In genomic region chr14:60247994-60248696, GRCh38 we compare ENCODE assay signal across 8 cellular contexts. TPM values are rescaled to one million over a fixed set of nuclear protein-coding genes. Genes with fewer than 3 reads are reported as not detected.
DNase-seq lines count a peak whose midpoint lies in the region; ATAC-seq, FAIRE-seq and TF ChIP-seq lines count a peak whose summit lies in the region.

No MANE protein-coding gene starts in this region.

- H3K27me3 Mint-ChIP-seq in CD4-positive, alpha-beta T cell: no peaks in the 10 kb centered on the region
- H3K27me3 Mint-ChIP-seq in mesothelial cell of epicardium (ENCODE audit: low read depth): no peaks in the 10 kb centered on the region

- H3K36me3 ChIP-seq in endothelial cell of umbilical vein (ENCODE audit: control insufficient read depth in 2 of 2, extremely low read depth in 1 of 2, insufficient read depth in 2 of 2, low read length in 2 of 2): no peaks in the 10 kb centered on the region

- peaks cover 10% of the 10 kb centered on the region for H3K36me3 Mint-ChIP-seq in CD4-positive, alpha-beta T cell (ENCODE audit: low read depth)
- no peaks in the 10 kb centered on the region for H3K36me3 Mint-ChIP-seq in mesothelial cell of epicardium

- DNase-seq in CD4-positive, alpha-beta T cell: peak; percentile 68 to 80 (median 72)
- DNase-seq in GM20000 (ENCODE audit: low spot score) (peak; percentile 86), HS-5 (ENCODE audit: low read depth) (peak; percentile 78), NOMO-1 treated with dmso at 0.1 percent for 144 hours (lab: John Stamatoyannopoulos, UW; ENCODE audit: unreplicated experiment) (peak; percentile 82), endothelial cell of umbilical vein (ENCODE audit: low read depth, low spot score) (peak; percentile 92), mesothelial cell of epicardium (ENCODE audit: low spot score in 2 of 2, unreplicated experiment in 2 of 2) (peak; percentile 61 to 80)
- peak; percentile 86 for DNase-seq in activated CD8-positive, alpha-beta memory T cell treated with anti-CD3 and anti-CD28 coated beads, Interleukin-2, amount 50 U/mL, for 48 hours
- DNase-seq in stimulated activated CD8-positive, alpha-beta memory T cell treated with anti-CD3 and anti-CD28 coated beads, Interleukin-15, amount 100 ng/mL, for 4 hours (ENCODE audit: low read depth in 2 of 2): peak; percentile 56 to 72

- no peaks in the 10 kb centered on the region for H3K27me3 ChIP-seq in CD4-positive, alpha-beta T cell (ENCODE audit: control insufficient read depth, insufficient read depth, low read length)
- peaks cover 0 to 2% of the 10 kb centered on the region in 2 experiments for H3K27me3 ChIP-seq in endothelial cell of umbilical vein (ENCODE audit: control insufficient read depth in 2 of 2, insufficient read depth in 2 of 2, low read length in 2 of 2)

- no peak for TF ChIP-seq POLR2A in endothelial cell of umbilical vein (IDR thresholded peaks at IDR 0.05; ENCODE audit: low read depth, low read length)

- intact Hi-C loops in CD4-positive, alpha-beta T cell (cut with DNase I, micrococcal nuclease): loop anchor here (2.0 to 10.0 kb wide), 11 partner anchors 19 to 1447 kb away; partner anchors contain the start of genes DAAM1 (in 1 of the 2), DHRS7 (in 1 of the 2), HIF1A (in 1 of the 2) and JKAMP (in 1 of the 2)
- intact Hi-C loops in endothelial cell of umbilical vein (cut with micrococcal nuclease): loop anchor here (1.0 to 10.0 kb wide), 6 partner anchors 83 to 1034 kb away; partner anchors contain the start of genes C14orf39, DHRS7, JKAMP and L3HYPDH

- peak overlapping the region; percentile 97 for H3K27ac Mint-ChIP-seq in CD4-positive, alpha-beta T cell
- peak overlapping the region; percentile 100 for H3K27ac Mint-ChIP-seq in mesothelial cell of epicardium

- peak overlapping the region; percentile 81 for H3K4me2 ChIP-seq in endothelial cell of umbilical vein (ENCODE audit: insufficient read depth, low read length)

- peak; percentile 66 for ATAC-seq in CD4-positive, alpha-beta T cell (ENCODE audit: poor library complexity)

- no peak for TF ChIP-seq CTCF in CD4-positive, alpha-beta T cell (IDR thresholded peaks at IDR 0.05)
- TF ChIP-seq CTCF in GM20000 (IDR thresholded peaks at IDR 0.05; ENCODE audit: extremely low read depth, missing control alignments) (no peak), endothelial cell of umbilical vein (IDR thresholded peaks at IDR 0.05; ENCODE audit: extremely low read depth in 1 of 2, insufficient read depth in 1 of 2, low read depth in 1 of 2, low read length in 2 of 2) (no peak), mesothelial cell of epicardium (IDR thresholded peaks at IDR 0.05; ENCODE audit: unreplicated experiment) (no peak)

- H3K79me2 ChIP-seq in endothelial cell of umbilical vein (ENCODE audit: control insufficient read depth, insufficient read depth, low read length): peaks cover 32% of the 10 kb centered on the region

- peaks cover 50% of the 10 kb centered on the region for H3K4me1 Mint-ChIP-seq in CD4-positive, alpha-beta T cell (ENCODE audit: low read depth)
- peaks cover 44% of the 10 kb centered on the region for H3K4me1 Mint-ChIP-seq in mesothelial cell of epicardium

- no peaks in the 10 kb centered on the region for H3K9me3 Mint-ChIP-seq in CD4-positive, alpha-beta T cell
- H3K9me3 Mint-ChIP-seq in mesothelial cell of epicardium: no peaks in the 10 kb centered on the region

- H3K9me1 ChIP-seq in endothelial cell of umbilical vein (replicated peaks; ENCODE audit: control insufficient read depth, extremely low read depth, insufficient read depth, low read length): no peaks in the 10 kb centered on the region

- peaks cover 9% of the 10 kb centered on the region for H4K20me1 ChIP-seq in endothelial cell of umbilical vein (replicated peaks; ENCODE audit: control insufficient read depth, extremely low read depth, insufficient read depth, low read length)

- no peaks in the 10 kb centered on the region for H3K9me3 ChIP-seq in CD4-positive, alpha-beta T cell (ENCODE audit: control insufficient read depth, low read length)
- H3K9me3 ChIP-seq in endothelial cell of umbilical vein (replicated peaks; ENCODE audit: control insufficient read depth, insufficient read depth, low read length): no peaks in the 10 kb centered on the region

- peak overlapping the region; percentile 90 for H3K9ac ChIP-seq in endothelial cell of umbilical vein (replicated peaks; ENCODE audit: extremely low read depth, insufficient read depth, low read length)

- CTCF ChIA-PET in CD4-positive, alpha-beta T cell (lab: Charles Lee): interaction anchor here (0.7 to 2.2 kb wide), 8 partner anchors 18 to 1033 kb away, joined by 3 to 8 read pairs (median 4); no protein-coding TSS in a partner anchor
- CTCF ChIA-PET in endothelial cell of umbilical vein (lab: Charles Lee): interaction anchor here (1.0 to 2.2 kb wide), 4 partner anchors 9 to 283 kb away, joined by 3 to 10 read pairs (median 6); no protein-coding TSS in a partner anchor

- peak overlapping the region; percentile 62 for H2AFZ ChIP-seq in endothelial cell of umbilical vein (ENCODE audit: low read depth, low read length)

- H3K4me3 ChIP-seq in endothelial cell of umbilical vein (replicated peaks in 1 of 3; ENCODE audit: insufficient read depth in 1 of 3, low read depth in 1 of 3, low read length in 3 of 3): peak overlapping the region; percentile 1 to 52 (median 43)

- POLR2A ChIA-PET in CD4-positive, alpha-beta T cell (lab: Charles Lee): interaction anchor here (0.7 to 5.1 kb wide), 35 partner anchors 10 to 1950 kb away, joined by 3 to 93 read pairs (median 7); partner anchors contain the start of genes ARID4A, DAAM1, DHRS7 and GPR135
- POLR2A ChIA-PET in endothelial cell of umbilical vein (lab: Charles Lee): no interaction called here

- H3K4me1 ChIP-seq in endothelial cell of umbilical vein (ENCODE audit: control insufficient read depth, extremely low read depth, insufficient read depth, low read length): peaks cover 26% of the 10 kb centered on the region

- peak; percentile 99 for FAIRE-seq in endothelial cell of umbilical vein (lab: Jason Lieb, UNC)

- peak overlapping the region; percentile 96 for H3K4me3 Mint-ChIP-seq in CD4-positive, alpha-beta T cell
- H3K4me3 Mint-ChIP-seq in mesothelial cell of epicardium: peak overlapping the region; percentile 90

- H3K27ac ChIP-seq in CD4-positive, alpha-beta T cell (ENCODE audit: low read depth, low read length): peak overlapping the region; percentile 100
- H3K27ac ChIP-seq in endothelial cell of umbilical vein (ENCODE audit: insufficient read depth, low read depth, low read length): peak overlapping the region; percentile 85

- dilution Hi-C loops in endothelial cell of umbilical vein (cut with MboI; ENCODE audit: extremely low pct_ligation_motif_present, low sequenced_read_pairs): no loop called here

- TSS peak; percentile 91 for BruUV-seq in endothelial cell of umbilical vein (replicated peaks; lab: Mats Ljungman, UMichigan)

TF ChIP-seq in endothelial cell of umbilical vein, 7 proteins besides CTCF, POLR2A, EP300 and RAD21:
- no peak for TF ChIP-seq JUN (IDR thresholded peaks at IDR 0.05; ENCODE audit: borderline replicate concordance, insufficient read depth, insufficient read length, low read depth)
- TF ChIP-seq, protein P1, sequence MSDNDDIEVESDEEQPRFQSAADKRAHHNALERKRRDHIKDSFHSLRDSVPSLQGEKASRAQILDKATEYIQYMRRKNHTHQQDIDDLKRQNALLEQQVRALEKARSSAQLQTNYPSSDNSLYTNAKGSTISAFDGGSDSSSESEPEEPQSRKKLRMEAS (IDR thresholded peaks at IDR 0.05; ENCODE audit: insufficient read depth, insufficient read length): peak; percentile 48
TF ChIP-seq in endothelial cell of umbilical vein: peak in this region for 1.

RNA-seq across cellular contexts. Expression of gene PPM1A, which starts 0.9 kb away (rescaled TPM):
- total RNA-seq in CD4-positive, alpha-beta T cell: 10 to 100 TPM; 96.9 to 97.2 TPM
- total RNA-seq in endothelial cell of umbilical vein (33.9 and 36.4 TPM in 2 replicates), mesothelial cell of epicardium (44.3 to 44.7 TPM (median 44.6 TPM) in 3 replicates)
- 8.1 and 14.1 TPM in 2 replicates for polyA plus RNA-seq in endothelial cell of umbilical vein
- polyA plus RNA-seq in endothelial cell of umbilical vein (2011; cell fraction: cytosol; rRNA removed): 15.7 and 15.8 TPM in 2 replicates
- polyA plus RNA-seq in endothelial cell of umbilical vein (2011; cell fraction: nucleus; rRNA removed): 53.9 and 66.4 TPM in 2 replicates
- polyA plus RNA-seq in endothelial cell of umbilical vein (2012): 21.1 and 34.9 TPM in 2 replicates
- polyA minus RNA-seq in endothelial cell of umbilical vein: 85.3 and 87.6 TPM in 2 replicates
- polyA minus RNA-seq in endothelial cell of umbilical vein (2011; cell fraction: cytosol; rRNA and poly(A)+ RNA removed): 26.2 TPM
- polyA minus RNA-seq in endothelial cell of umbilical vein (2011; cell fraction: nucleus; rRNA and poly(A)+ RNA removed): 25.3 and 32.2 TPM in 2 replicates

Comparison
In these comparisons a context has a peak if more than half of its experiments do, and no peak if none do; other contexts are left out.
1. Peak in every context shown above with its lines: DNase-seq, ATAC-seq, H3K4me3 ChIP-seq and H3K27ac ChIP-seq.